ENCODE assay signal across 9 cellular contexts in the genomic region with DNA sequence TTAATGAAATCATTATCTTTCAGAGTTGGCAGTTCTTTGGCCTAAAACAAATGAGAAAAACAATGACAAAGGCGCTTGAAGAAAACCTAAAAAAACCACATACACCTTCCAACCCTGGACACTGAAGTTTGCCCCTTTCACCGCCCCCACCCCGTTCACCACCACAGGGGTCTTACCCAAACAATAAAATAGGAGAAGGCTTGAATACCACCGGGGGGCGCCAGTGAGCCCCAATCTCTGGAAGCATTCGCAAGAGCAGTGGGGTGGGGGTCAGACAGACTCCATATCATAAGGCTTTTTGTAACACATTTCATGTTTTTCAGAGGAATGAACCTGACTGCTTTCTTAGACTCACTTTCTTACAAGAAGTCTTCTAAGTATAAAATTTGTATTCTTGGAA.
DNase-seq lines count a peak whose midpoint lies in the region; FAIRE-seq and TF ChIP-seq lines count a peak whose summit lies in the region.
"Had no signal": no experiment of that assay in that cellular context is flagged by ENCODE, and none has a peak within 500 bp of the region (broad histone marks: within the 10 kb centered on the region; RNA-seq: fewer than 3 reads in every experiment).

No MANE protein-coding gene starts in this region.

- peaks cover 19% of the 10 kb centered on the region for H3K4me1 Mint-ChIP-seq in activated naive CD8-positive, alpha-beta T cell (ENCODE audit: low read depth)

- no peaks in the 10 kb centered on the region for H3K9me3 Mint-ChIP-seq in activated naive CD8-positive, alpha-beta T cell (ENCODE audit: low read depth)
- H3K9me3 Mint-ChIP-seq: dendritic cell treated with granulocyte-macrophage colony-stimulating factor and Interleukin-4, amounts not matched to agents 40 ng/mL and 50 ng/mL, for 4 days had no signal

- peak overlapping the region; percentile 52 for H3K27ac Mint-ChIP-seq in activated naive CD8-positive, alpha-beta T cell
- H3K27ac Mint-ChIP-seq: dendritic cell treated with granulocyte-macrophage colony-stimulating factor and Interleukin-4, amounts not matched to agents 40 ng/mL and 50 ng/mL, for 4 days had no signal

- DNase-seq in NCI-H1436 (lab: John Stamatoyannopoulos, UW) (peak; percentile 24), NCI-H1436 treated with DMSO at 0.1 percent for 48 hours (lab: John Stamatoyannopoulos, UW) (no peak), SK-N-DZ (ENCODE audit: low spot score) (peak; percentile 42), iPS-NIHi7 (ENCODE audit: extremely low spot score) (peak; percentile 76), DMS153 treated with DMSO at 0.1 percent for 48 hours (lab: John Stamatoyannopoulos, UW; ENCODE audit: unreplicated experiment) (no peak), GM12891 (ENCODE audit: insufficient read length, low spot score) (no peak)
- peak; percentile 12 to 62 (median 45) for DNase-seq in stimulated activated CD4-positive, alpha-beta T cell treated with anti-CD3 and anti-CD28 coated beads, TNF-alpha, amount 100 ng/mL, for 1 hour (ENCODE audit: low read depth in 3 of 3, low spot score in 1 of 3)

- peaks cover 5% of the 10 kb centered on the region for H3K36me3 Mint-ChIP-seq in activated naive CD8-positive, alpha-beta T cell

- TF ChIP-seq POLR2A in GM12891 (IDR thresholded peaks at IDR 0.05; ENCODE audit: low read depth, low read length) = no peak

- H3K4me3 Mint-ChIP-seq in activated naive CD8-positive, alpha-beta T cell = no peak overlapping the region
- H3K4me3 Mint-ChIP-seq: dendritic cell treated with granulocyte-macrophage colony-stimulating factor and Interleukin-4, amounts not matched to agents 40 ng/mL and 50 ng/mL, for 4 days had no signal

- no peaks in the 10 kb centered on the region for H3K27me3 Mint-ChIP-seq in activated naive CD8-positive, alpha-beta T cell
- H3K27me3 Mint-ChIP-seq: dendritic cell treated with granulocyte-macrophage colony-stimulating factor and Interleukin-4, amounts not matched to agents 40 ng/mL and 50 ng/mL, for 4 days had no signal

- FAIRE-seq in GM12891 (lab: Jason Lieb, UNC) = no peak

TF ChIP-seq in GM12891, 5 proteins besides CTCF, POLR2A, EP300 and RAD21:
- TF ChIP-seq SPI1 (IDR thresholded peaks at IDR 0.05; ENCODE audit: low read depth, low read length) = no peak
- TF ChIP-seq POU2F2 (IDR thresholded peaks at IDR 0.05; ENCODE audit: low read depth, low read length) = no peak
- no peak for TF ChIP-seq POLR2AphosphoS5 (IDR thresholded peaks at IDR 0.05; ENCODE audit: low read depth, low read length)
- TF ChIP-seq PAX5 (IDR thresholded peaks at IDR 0.05; ENCODE audit: insufficient read depth, low read length, severe bottlenecking) = no peak
- no peak for TF ChIP-seq TAF1 (IDR thresholded peaks at IDR 0.05; ENCODE audit: low read depth, low read length)

Comparison
In these comparisons a context has a peak if more than half of its experiments do, and no peak if none do; other contexts are left out.
1. DNase-seq: peak in NCI-H1436 (single experiment), SK-N-DZ (single experiment), iPS-NIHi7 (single experiment) and stimulated activated CD4-positive, alpha-beta T cell treated with anti-CD3 and anti-CD28 coated beads, TNF-alpha, amount 100 ng/mL, for 1 hour (3 of 3); none in NCI-H1436 treated with DMSO at 0.1 percent for 48 hours (single experiment), DMS153 treated with DMSO at 0.1 percent for 48 hours (single experiment) and GM12891 (single experiment).